Comparison of ENCODE assay signal across 17 cellular contexts in genomic region chr2:126730655-126731054, GRCh38.
DNase-seq lines count a peak whose midpoint lies in the region; ATAC-seq and TF ChIP-seq lines count a peak whose summit lies in the region.
"Had no signal": no experiment of that assay in that cellular context is flagged by ENCODE, and none has a peak within 500 bp of the region (broad histone marks: within the 10 kb centered on the region; RNA-seq: fewer than 3 reads in every experiment).

No MANE protein-coding gene starts in this region.

- H3K4me1 Mint-ChIP-seq in activated CD8-positive, alpha-beta T cell treated with anti-CD3 and anti-CD28 coated beads, Interleukin-2, amount 10 ng/mL, durations not matched to agents 7 days and 5 days (ENCODE audit: low read depth), result no peaks in the 10 kb centered on the region
- H3K4me1 Mint-ChIP-seq in activated CD8-positive, alpha-beta T cell treated with anti-CD3 and anti-CD28 coated beads for 36 hours (ENCODE audit: low read depth), result no peaks in the 10 kb centered on the region
- no peaks in the 10 kb centered on the region for H3K4me1 Mint-ChIP-seq in activated naive CD4-positive, alpha-beta T cell treated with anti-CD3 and anti-CD28 coated beads for 36 hours (ENCODE audit: low read depth)
- H3K4me1 Mint-ChIP-seq: B cell had no signal

- CTCF ChIA-PET in activated CD8-positive, alpha-beta T cell treated with anti-CD3 and anti-CD28 coated beads, Interleukin-2, amount 10 ng/mL, durations not matched to agents 7 days and 5 days (lab: Charles Lee), result no interaction called here
- CTCF ChIA-PET in activated CD8-positive, alpha-beta T cell treated with anti-CD3 and anti-CD28 coated beads for 36 hours (lab: Charles Lee), result no interaction called here
- CTCF ChIA-PET in activated naive CD4-positive, alpha-beta T cell treated with anti-CD3 and anti-CD28 coated beads for 36 hours (lab: Charles Lee), result no interaction called here

- H3K9me3 ChIP-seq in lower lobe of right lung, result peaks cover 3% of the 10 kb centered on the region
- H3K9me3 ChIP-seq: A549, Caco-2 had no signal

- no peak for TF ChIP-seq CTCF in activated CD8-positive, alpha-beta T cell treated with anti-CD3 and anti-CD28 coated beads for 36 hours (IDR thresholded peaks at IDR 0.05)
- TF ChIP-seq CTCF in lower lobe of right lung (IDR thresholded peaks at IDR 0.05), result no peak

- H3K4me3 Mint-ChIP-seq in activated CD8-positive, alpha-beta T cell treated with anti-CD3 and anti-CD28 coated beads, Interleukin-2, amount 10 ng/mL, durations not matched to agents 7 days and 5 days, result no peak overlapping the region
- H3K4me3 Mint-ChIP-seq in activated CD8-positive, alpha-beta T cell treated with anti-CD3 and anti-CD28 coated beads for 36 hours, result no peak overlapping the region
- no peak overlapping the region for H3K4me3 Mint-ChIP-seq in activated naive CD4-positive, alpha-beta T cell treated with anti-CD3 and anti-CD28 coated beads for 36 hours
- H3K4me3 Mint-ChIP-seq: B cell; CD4-positive, alpha-beta T cell; CD8-positive, alpha-beta T cell had no signal

- peaks cover 3% of the 10 kb centered on the region for H3K27me3 Mint-ChIP-seq in activated CD8-positive, alpha-beta T cell treated with anti-CD3 and anti-CD28 coated beads, Interleukin-2, amount 10 ng/mL, durations not matched to agents 7 days and 5 days (ENCODE audit: low read depth)
- no peaks in the 10 kb centered on the region for H3K27me3 Mint-ChIP-seq in activated CD8-positive, alpha-beta T cell treated with anti-CD3 and anti-CD28 coated beads for 36 hours
- H3K27me3 Mint-ChIP-seq in activated naive CD4-positive, alpha-beta T cell treated with anti-CD3 and anti-CD28 coated beads for 36 hours (ENCODE audit: low read depth), result no peaks in the 10 kb centered on the region
- H3K27me3 Mint-ChIP-seq: CD4-positive, alpha-beta T cell had no signal

- H3K36me3 ChIP-seq in lower lobe of right lung, result no peaks in the 10 kb centered on the region
- H3K36me3 ChIP-seq: BLaER1 treated with 17β-estradiol and CSF1 and Interleukin-3, amounts not matched to agents 10 nM and 100 nM had no signal

- H3K27ac Mint-ChIP-seq in activated CD8-positive, alpha-beta T cell treated with anti-CD3 and anti-CD28 coated beads, Interleukin-2, amount 10 ng/mL, durations not matched to agents 7 days and 5 days, result no peak overlapping the region
- no peak overlapping the region for H3K27ac Mint-ChIP-seq in activated CD8-positive, alpha-beta T cell treated with anti-CD3 and anti-CD28 coated beads for 36 hours
- no peak overlapping the region for H3K27ac Mint-ChIP-seq in activated naive CD4-positive, alpha-beta T cell treated with anti-CD3 and anti-CD28 coated beads for 36 hours
- H3K27ac Mint-ChIP-seq: B cell; CD4-positive, alpha-beta T cell; CD8-positive, alpha-beta T cell had no signal

- peak; percentile 12 for DNase-seq in activated CD8-positive, alpha-beta T cell treated with anti-CD3 and anti-CD28 coated beads, Interleukin-2, amount 10 ng/mL, durations not matched to agents 7 days and 5 days
- no peak for DNase-seq in activated CD8-positive, alpha-beta T cell treated with anti-CD3 and anti-CD28 coated beads for 36 hours
- DNase-seq in left kidney (ENCODE audit: low read depth, low spot score) (peak; percentile 25), lower lobe of right lung (no peak)
- no peak for DNase-seq in activated naive CD4-positive, alpha-beta T cell treated with anti-CD3 and anti-CD28 coated beads for 36 hours
- DNase-seq: AML-193; Caco-2; Calu3; CD4-positive, alpha-beta T cell; DMS79 treated with DMSO at 0.1 percent for 48 hours; GF-D8 had no signal

- no peaks in the 10 kb centered on the region for H3K4me1 ChIP-seq in lower lobe of right lung
- H3K4me1 ChIP-seq: A549; BLaER1 treated with 17β-estradiol and CSF1 and Interleukin-3, amounts not matched to agents 10 nM and 100 nM; Caco-2 had no signal

- H3K27me3 ChIP-seq in lower lobe of right lung (ENCODE audit: low read depth), result no peaks in the 10 kb centered on the region
- H3K27me3 ChIP-seq: BLaER1 treated with 17β-estradiol and CSF1 and Interleukin-3, amounts not matched to agents 10 nM and 100 nM had no signal

- no peaks in the 10 kb centered on the region for H3K36me3 Mint-ChIP-seq in activated CD8-positive, alpha-beta T cell treated with anti-CD3 and anti-CD28 coated beads, Interleukin-2, amount 10 ng/mL, durations not matched to agents 7 days and 5 days (ENCODE audit: low read depth)
- peaks cover 1% of the 10 kb centered on the region for H3K36me3 Mint-ChIP-seq in activated CD8-positive, alpha-beta T cell treated with anti-CD3 and anti-CD28 coated beads for 36 hours (ENCODE audit: low read depth)
- H3K36me3 Mint-ChIP-seq in activated naive CD4-positive, alpha-beta T cell treated with anti-CD3 and anti-CD28 coated beads for 36 hours (ENCODE audit: low read depth), result no peaks in the 10 kb centered on the region

- POLR2A ChIA-PET in activated CD8-positive, alpha-beta T cell treated with anti-CD3 and anti-CD28 coated beads, Interleukin-2, amount 10 ng/mL, durations not matched to agents 7 days and 5 days (lab: Charles Lee), result no interaction called here
- POLR2A ChIA-PET in activated CD8-positive, alpha-beta T cell treated with anti-CD3 and anti-CD28 coated beads for 36 hours (lab: Charles Lee), result interaction anchor here (0.5 kb wide), 1 partner anchor 26 kb away, joined by 3 read pairs; no protein-coding TSS in a partner anchor

- H3K9me3 Mint-ChIP-seq in activated CD8-positive, alpha-beta T cell treated with anti-CD3 and anti-CD28 coated beads, Interleukin-2, amount 10 ng/mL, durations not matched to agents 7 days and 5 days (ENCODE audit: insufficient read depth), result peaks cover 9% of the 10 kb centered on the region
- H3K9me3 Mint-ChIP-seq in activated CD8-positive, alpha-beta T cell treated with anti-CD3 and anti-CD28 coated beads for 36 hours, result peaks cover 3% of the 10 kb centered on the region
- H3K9me3 Mint-ChIP-seq in activated naive CD4-positive, alpha-beta T cell treated with anti-CD3 and anti-CD28 coated beads for 36 hours, result peaks cover 2% of the 10 kb centered on the region

- no peak overlapping the region for H3K27ac ChIP-seq in lower lobe of right lung
- H3K27ac ChIP-seq: 22Rv1; A549; BLaER1 treated with 17β-estradiol and CSF1 and Interleukin-3, amounts not matched to agents 10 nM and 100 nM; C4-2B had no signal

- no peak for ATAC-seq in activated CD8-positive, alpha-beta T cell treated with anti-CD3 and anti-CD28 coated beads, Interleukin-2, amount 10 ng/mL, durations not matched to agents 7 days and 5 days
- ATAC-seq in activated CD8-positive, alpha-beta T cell treated with anti-CD3 and anti-CD28 coated beads for 36 hours, result no peak
- no peak for ATAC-seq in lower lobe of right lung
- ATAC-seq: A549; CD8-positive, alpha-beta T cell had no signal

- H3K4me3 ChIP-seq in lower lobe of right lung, result no peak overlapping the region
- H3K4me3 ChIP-seq: A549; BLaER1 treated with 17β-estradiol and CSF1 and Interleukin-3, amounts not matched to agents 10 nM and 100 nM had no signal

- intact Hi-C loops in activated CD8-positive, alpha-beta T cell treated with anti-CD3 and anti-CD28 coated beads for 36 hours (cut with micrococcal nuclease), result no loop called here
- intact Hi-C loops in activated naive CD4-positive, alpha-beta T cell treated with anti-CD3 and anti-CD28 coated beads for 36 hours (cut with micrococcal nuclease), result no loop called here
- intact Hi-C loops in lower lobe of right lung (cut with DNase I), result no loop called here

Comparison
In these comparisons a context has a peak if more than half of its experiments do, and no peak if none do; other contexts are left out.
1. DNase-seq: peak in activated CD8-positive, alpha-beta T cell treated with anti-CD3 and anti-CD28 coated beads, Interleukin-2, amount 10 ng/mL, durations not matched to agents 7 days and 5 days (single experiment) and left kidney (single experiment); none in activated CD8-positive, alpha-beta T cell treated with anti-CD3 and anti-CD28 coated beads for 36 hours (single experiment), activated naive CD4-positive, alpha-beta T cell treated with anti-CD3 and anti-CD28 coated beads for 36 hours (single experiment) and lower lobe of right lung (single experiment).